Comparison of ENCODE assay signal across 11 cellular contexts in the genomic region with DNA sequence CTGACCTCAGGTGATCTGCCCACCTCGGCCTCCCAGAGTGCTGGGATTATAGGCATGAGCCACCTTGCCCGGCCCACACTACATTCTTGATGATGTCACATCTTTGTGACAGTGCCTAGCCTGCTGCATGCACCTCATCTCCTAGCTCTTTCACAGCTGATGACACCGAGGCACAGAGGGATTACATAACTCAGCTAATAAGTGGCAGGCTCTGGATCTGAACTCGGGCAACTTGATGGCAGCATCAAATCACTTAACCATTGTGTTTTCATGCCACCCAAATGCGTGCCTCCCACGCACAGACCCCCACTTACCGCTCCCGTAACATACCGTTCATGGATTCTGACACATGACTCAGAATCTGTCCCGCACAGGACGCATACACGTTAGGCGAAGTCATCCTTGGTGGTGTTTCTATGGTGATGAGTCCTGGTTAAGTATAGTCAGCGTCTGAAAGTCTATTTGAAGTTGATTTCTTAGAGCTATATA. TPM values are rescaled to one million over a fixed set of nuclear protein-coding genes. Genes with fewer than 3 reads are reported as not detected.
DNase-seq lines count a peak whose midpoint lies in the region; ATAC-seq and TF ChIP-seq lines count a peak whose summit lies in the region.
"Had no signal": no experiment of that assay in that cellular context is flagged by ENCODE, and none has a peak within 500 bp of the region (broad histone marks: within the 10 kb centered on the region; RNA-seq: fewer than 3 reads in every experiment).

No MANE protein-coding gene starts in this region.

- H2AFZ ChIP-seq in GM23248 (no peak overlapping the region), smooth muscle cell (ENCODE audit: low read depth) (no peak overlapping the region)

- no peak for TF ChIP-seq POLR2A in gastroesophageal sphincter (IDR thresholded peaks at IDR 0.05)

- WGBS in GM23248 (ENCODE audit: low coverage in 1 of 2, low lambda C conversion rate in 2 of 2, missing lambda C conversion rate in 2 of 2), 2 experiments = 16 to 17% methylated on average over 14 of the region's 14 CpGs
- WGBS in gastroesophageal sphincter (ENCODE audit: low coverage in 1 of 2), 2 donors = 35 to 61% methylated on average over 11 of the region's 14 CpGs
- 17% methylated on average over 14 of the region's 14 CpGs for WGBS in smooth muscle cell (ENCODE audit: low lambda C conversion rate)

- H3K27me3 Mint-ChIP-seq in activated CD4-positive, alpha-beta memory T cell treated with anti-CD3 and anti-CD28 coated beads for 36 hours = no peaks in the 10 kb centered on the region

- no peaks in the 10 kb centered on the region for H3K9me3 ChIP-seq in GM23248 (ENCODE audit: low read depth)
- no peaks in the 10 kb centered on the region for H3K9me3 ChIP-seq in gastroesophageal sphincter
- H3K9me3 ChIP-seq in smooth muscle cell (replicated peaks; ENCODE audit: low read depth) = no peaks in the 10 kb centered on the region
- H3K9me3 ChIP-seq: neutrophil had no signal

- H3K9ac ChIP-seq in GM23248 (peak overlapping the region; percentile 76), smooth muscle cell (ENCODE audit: low read depth) (peak overlapping the region; percentile 91)

- H3K4me3 Mint-ChIP-seq in activated CD4-positive, alpha-beta memory T cell treated with anti-CD3 and anti-CD28 coated beads for 36 hours = no peak overlapping the region

- no peak overlapping the region for H3K27ac Mint-ChIP-seq in activated CD4-positive, alpha-beta memory T cell treated with anti-CD3 and anti-CD28 coated beads for 36 hours

- no peaks in the 10 kb centered on the region for H3K9me2 ChIP-seq in GM23248 (ENCODE audit: insufficient read depth)

- in situ Hi-C loops in GM23248 (cut with MboI) = no loop called here

- no peak for TF ChIP-seq CTCF in gastroesophageal sphincter (IDR thresholded peaks at IDR 0.05)
- no peak for TF ChIP-seq CTCF in smooth muscle cell (IDR thresholded peaks at IDR 0.05; ENCODE audit: borderline replicate concordance, insufficient read depth, poor library complexity, severe bottlenecking)

- no peak for TF ChIP-seq EP300 in gastroesophageal sphincter (IDR thresholded peaks at IDR 0.05)

- peak overlapping the region; percentile 51 for H3K4me2 ChIP-seq in GM23248 (ENCODE audit: unreplicated experiment)
- H3K4me2 ChIP-seq in smooth muscle cell = peak overlapping the region; percentile 27

- H3K36me3 Mint-ChIP-seq in activated CD4-positive, alpha-beta memory T cell treated with anti-CD3 and anti-CD28 coated beads for 36 hours = peaks cover 5% of the 10 kb centered on the region

- intact Hi-C loops in activated CD4-positive, alpha-beta memory T cell treated with anti-CD3 and anti-CD28 coated beads for 36 hours (cut with micrococcal nuclease) = no loop called here

- peak overlapping the region; percentile 97 for H3K27ac ChIP-seq in GM23248
- peak overlapping the region in 3 of 4 donors; percentile 38 to 59 (median 41) for H3K27ac ChIP-seq in gastroesophageal sphincter
- peak overlapping the region; percentile 98 for H3K27ac ChIP-seq in smooth muscle cell (ENCODE audit: low read depth)
- H3K27ac ChIP-seq: neutrophil had no signal

- H3K4me1 ChIP-seq in GM23248 (ENCODE audit: insufficient read depth) (peaks cover 23% of the 10 kb centered on the region), gastroesophageal sphincter (peaks cover 0 to 20% (median 0%) of the 10 kb centered on the region in 3 donors), smooth muscle cell (ENCODE audit: low read depth) (peaks cover 4% of the 10 kb centered on the region)

- H4K20me1 ChIP-seq in GM23248 (ENCODE audit: insufficient read depth) (no peaks in the 10 kb centered on the region), smooth muscle cell (ENCODE audit: low read depth) (peaks cover 26% of the 10 kb centered on the region)

- H3K4me3 ChIP-seq in GM23248 (no peak overlapping the region), gastroesophageal sphincter (no peak overlapping the region), smooth muscle cell (no peak overlapping the region)

- H3K79me2 ChIP-seq in GM23248 (ENCODE audit: insufficient read depth) = peaks cover 80% of the 10 kb centered on the region
- peaks cover 39% of the 10 kb centered on the region for H3K79me2 ChIP-seq in smooth muscle cell (ENCODE audit: low read depth)

- H3K9me3 Mint-ChIP-seq in activated CD4-positive, alpha-beta memory T cell treated with anti-CD3 and anti-CD28 coated beads for 36 hours = no peaks in the 10 kb centered on the region

- POLR2A ChIA-PET in activated CD4-positive, alpha-beta memory T cell treated with anti-CD3 and anti-CD28 coated beads for 36 hours (lab: Charles Lee) = no interaction called here

- peak; percentile 96 for DNase-seq in GM23248
- DNase-seq in SW480 (ENCODE audit: low spot score) = peak; percentile 22
- no peak for DNase-seq in smooth muscle cell (lab: John Stamatoyannopoulos, UW; ENCODE audit: unreplicated experiment)
- DNase-seq in NCI-H146 treated with DMSO at 0.1 percent for 48 hours (lab: John Stamatoyannopoulos, UW; ENCODE audit: unreplicated experiment) = no peak
- DNase-seq in activated CD4-positive, alpha-beta memory T cell treated with anti-CD3 and anti-CD28 coated beads for 36 hours = no peak
- DNase-seq: KBM-7, NCI-H510A, SW 1271 had no signal

- H3K4me1 Mint-ChIP-seq in activated CD4-positive, alpha-beta memory T cell treated with anti-CD3 and anti-CD28 coated beads for 36 hours (ENCODE audit: low read depth) = no peaks in the 10 kb centered on the region

- ATAC-seq in gastroesophageal sphincter (peak; percentile 53), HG02798 (IDR thresholded peaks at IDR 0.05; ENCODE audit: poor library complexity, unreplicated experiment) (no peak)

- CTCF ChIA-PET in activated CD4-positive, alpha-beta memory T cell treated with anti-CD3 and anti-CD28 coated beads for 36 hours (lab: Charles Lee) = interaction anchor here (1.2 to 3.0 kb wide), 2 partner anchors 74 to 278 kb away, joined by 3 to 17 read pairs; a partner anchor contains a TSS

- H3F3A ChIP-seq in GM23248 (ENCODE audit: insufficient read depth) (peaks cover 21% of the 10 kb centered on the region), smooth muscle cell (ENCODE audit: low read depth) (peaks cover 5% of the 10 kb centered on the region)

- no peaks in the 10 kb centered on the region for H3K36me3 ChIP-seq in GM23248 (ENCODE audit: low read depth)
- H3K36me3 ChIP-seq in gastroesophageal sphincter = no peaks in the 10 kb centered on the region
- H3K36me3 ChIP-seq in smooth muscle cell (ENCODE audit: low read depth) = peaks cover 3% of the 10 kb centered on the region
- H3K36me3 ChIP-seq: neutrophil had no signal

- H3K27me3 ChIP-seq in GM23248 (replicated peaks; ENCODE audit: insufficient read depth) (no peaks in the 10 kb centered on the region), gastroesophageal sphincter (no peaks in the 10 kb centered on the region), smooth muscle cell (ENCODE audit: low read depth) (no peaks in the 10 kb centered on the region)
- H3K27me3 ChIP-seq: neutrophil had no signal

RNA-seq across cellular contexts. Expression of a gene that starts 7.4 kb away (rescaled TPM):
- 10.7 and 12.1 TPM in 2 replicates for total RNA-seq in GM23248 (2014; rRNA removed; shearing (Covaris generic))
- 4.7 and 4.8 TPM in 2 replicates for polyA plus RNA-seq in GM23248 (2016; fragmentation: Nextera tagmentation; extraction: Ambion mirVana)
- total RNA-seq in gastroesophageal sphincter = 10 to 100 TPM in 2 of 4 donors, 1 to 10 TPM in 2; 4.2 to 14.3 (median 9.9) TPM
- 5.3 and 6.9 TPM in 2 replicates for total RNA-seq in smooth muscle cell
- 7.6 and 7.7 TPM in 2 replicates for polyA plus RNA-seq in smooth muscle cell
- 1 to 10 TPM; 8.8 to 9.5 TPM for total RNA-seq in activated CD4-positive, alpha-beta memory T cell treated with anti-CD3 and anti-CD28 coated beads for 36 hours

RNA-seq across cellular contexts. Expression of a gene that starts 50.5 kb away (rescaled TPM):
- total RNA-seq in GM23248 (2014; rRNA removed; shearing (Covaris generic)) = 0.13 TPM in 1 of 2 replicates, not detected in the other
- polyA plus RNA-seq in GM23248 (2016; fragmentation: Nextera tagmentation; extraction: Ambion mirVana) (0.58 and 0.63 TPM in 2 replicates), smooth muscle cell (0.11 and 2.0 TPM in 2 replicates)
- total RNA-seq in gastroesophageal sphincter (under 1 TPM in 1 of 4 donors, not detected in 3; 0.23 TPM), smooth muscle cell (0.13 and 0.18 TPM in 2 replicates)
- 1 to 10 TPM; 2.7 to 3.7 TPM for total RNA-seq in activated CD4-positive, alpha-beta memory T cell treated with anti-CD3 and anti-CD28 coated beads for 36 hours

Comparison
In these comparisons a context has a peak if more than half of its experiments do, and no peak if none do; other contexts are left out.
1. DNase-seq: peak in GM23248 (single experiment) and SW480 (single experiment); none in smooth muscle cell (single experiment), NCI-H146 treated with DMSO at 0.1 percent for 48 hours (single experiment) and activated CD4-positive, alpha-beta memory T cell treated with anti-CD3 and anti-CD28 coated beads for 36 hours (single experiment).
2. H3K27ac ChIP-seq: peak in every context shown above with its lines; median percentile 98 in smooth muscle cell; 97 in GM23248; 41 in gastroesophageal sphincter.